ENCODE assay signal across 40 cellular contexts in genomic region chr1:117241512-117241911, GRCh38. TPM values are rescaled to one million over a fixed set of nuclear protein-coding genes. Genes with fewer than 3 reads are reported as not detected.
"Had no signal": no experiment of that assay in that cellular context is flagged by ENCODE, and none has a peak within 500 bp of the region (broad histone marks: within the 10 kb centered on the region; RNA-seq: fewer than 3 reads in every experiment).

No MANE protein-coding gene starts in this region.

- H3K36me3 ChIP-seq: adrenal gland, colonic mucosa, esophagus squamous epithelium, gastroesophageal sphincter, heart right ventricle, WERI-Rb-1 had no signal

- ATAC-seq: activated CD4-positive, alpha-beta T cell treated with anti-CD3 and anti-CD28 coated beads for 36 hours; activated CD8-positive, alpha-beta memory T cell treated with anti-CD3 and anti-CD28 coated beads, Interleukin-2, amount 10 ng/mL, durations not matched to agents 7 days and 5 days; activated CD8-positive, alpha-beta T cell treated with anti-CD3 and anti-CD28 coated beads, Interleukin-2, amount 10 ng/mL, durations not matched to agents 7 days and 5 days; activated naive CD8-positive, alpha-beta T cell treated with anti-CD3 and anti-CD28 coated beads, Interleukin-2, amount 50 U/mL, for 24 hours; body of pancreas; gastroesophageal sphincter had no signal

- H3K9me3 ChIP-seq: adrenal gland, body of pancreas, colonic mucosa, esophagus squamous epithelium, gastroesophageal sphincter, heart right ventricle had no signal

- H3K9me3 Mint-ChIP-seq: activated CD4-positive, alpha-beta memory T cell treated with anti-CD3 and anti-CD28 coated beads for 36 hours; activated CD4-positive, alpha-beta T cell treated with anti-CD3 and anti-CD28 coated beads, Interleukin-2, amount 10 ng/mL, durations not matched to agents 24 days and 14 days; activated naive CD4-positive, alpha-beta T cell treated with anti-CD3 and anti-CD28 coated beads for 36 hours; activated naive CD4-positive, alpha-beta T cell treated with anti-CD3 and anti-CD28 coated beads, Interleukin-2, amount 50 U/mL, for 24 hours; activated naive CD8-positive, alpha-beta T cell treated with anti-CD3 and anti-CD28 coated beads for 36 hours; activated naive CD8-positive, alpha-beta T cell treated with anti-CD3 and anti-CD28 coated beads, Interleukin-2, amount 50 U/mL, for 24 hours; activated T-helper 1 cell treated with anti-CD3 and anti-CD28 coated beads, Interleukin-12 subunit alpha, Interleukin-12 subunit beta, Interleukin-2, Interleukin-4 antibody, amounts not matched to agents 30 ng/mL and 10 ng/mL and 1 ng/mL, durations not matched to agents 14 hours and 24 hours and 36 hours; activated T-helper 2 cell treated with anti-CD3 and anti-CD28 coated beads, Interferon-gamma antibody, Interleukin-2, Interleukin-4, amounts not matched to agents 10 μg/mL and 5 μg/mL and 100 μg/mL, durations not matched to agents 14 hours and 24 hours and 36 hours; T-helper 1 cell treated with Interleukin-12 subunit alpha and Interleukin-12 subunit beta and Interleukin-4 antibody, amounts not matched to agents 30 μg/mL and 1 μg/mL, for 36 hours had no signal

- H3K27ac Mint-ChIP-seq: activated CD4-positive, alpha-beta memory T cell treated with anti-CD3 and anti-CD28 coated beads for 36 hours; activated CD4-positive, alpha-beta T cell treated with anti-CD3 and anti-CD28 coated beads for 36 hours; activated CD4-positive, alpha-beta T cell treated with anti-CD3 and anti-CD28 coated beads, Interleukin-2, amount 10 ng/mL, durations not matched to agents 24 days and 14 days; activated CD8-positive, alpha-beta memory T cell treated with anti-CD3 and anti-CD28 coated beads, Interleukin-2, amount 10 ng/mL, durations not matched to agents 7 days and 5 days; activated CD8-positive, alpha-beta T cell treated with anti-CD3 and anti-CD28 coated beads, Interleukin-2, amount 10 ng/mL, durations not matched to agents 7 days and 5 days; activated naive CD4-positive, alpha-beta T cell treated with anti-CD3 and anti-CD28 coated beads for 36 hours; activated naive CD4-positive, alpha-beta T cell treated with anti-CD3 and anti-CD28 coated beads, Interleukin-2, amount 50 U/mL, for 24 hours; activated naive CD8-positive, alpha-beta T cell treated with anti-CD3 and anti-CD28 coated beads for 36 hours; activated naive CD8-positive, alpha-beta T cell treated with anti-CD3 and anti-CD28 coated beads, Interleukin-2, amount 50 U/mL, for 24 hours; activated T-helper 1 cell treated with anti-CD3 and anti-CD28 coated beads, Interleukin-12 subunit alpha, Interleukin-12 subunit beta, Interleukin-2, Interleukin-4 antibody, amounts not matched to agents 30 ng/mL and 10 ng/mL and 1 ng/mL, durations not matched to agents 14 hours and 24 hours and 36 hours; activated T-helper 2 cell treated with anti-CD3 and anti-CD28 coated beads, Interferon-gamma antibody, Interleukin-2, Interleukin-4, amounts not matched to agents 10 μg/mL and 5 μg/mL and 100 μg/mL, durations not matched to agents 14 hours and 24 hours and 36 hours; T-helper 1 cell treated with Interleukin-12 subunit alpha and Interleukin-12 subunit beta and Interleukin-4 antibody, amounts not matched to agents 30 μg/mL and 1 μg/mL, for 36 hours had no signal

- H3K36me3 Mint-ChIP-seq: activated CD4-positive, alpha-beta memory T cell treated with anti-CD3 and anti-CD28 coated beads for 36 hours; activated CD8-positive, alpha-beta memory T cell treated with anti-CD3 and anti-CD28 coated beads, Interleukin-2, amount 10 ng/mL, durations not matched to agents 7 days and 5 days; activated naive CD4-positive, alpha-beta T cell treated with anti-CD3 and anti-CD28 coated beads, Interleukin-2, amount 50 U/mL, for 24 hours; activated naive CD8-positive, alpha-beta T cell treated with anti-CD3 and anti-CD28 coated beads for 36 hours had no signal

- FAIRE-seq: endometrium, endothelial cell of umbilical vein had no signal

- DNase-seq: activated CD4-positive, alpha-beta memory T cell treated with anti-CD3 and anti-CD28 coated beads for 36 hours; activated CD4-positive, alpha-beta T cell treated with anti-CD3 and anti-CD28 coated beads for 36 hours; activated CD4-positive, alpha-beta T cell treated with anti-CD3 and anti-CD28 coated beads, Interleukin-2, amount 10 ng/mL, durations not matched to agents 24 days and 14 days; activated CD4-positive, CD25-positive, alpha-beta regulatory T cell; activated CD4-positive, CD25-positive, alpha-beta regulatory T cell treated with anti-CD3 and anti-CD28 coated beads, Interleukin-2, amount 50 U/mL, for 72 hours; activated CD8-positive, alpha-beta memory T cell treated with anti-CD3 and anti-CD28 coated beads, Interleukin-2, amount 10 ng/mL, durations not matched to agents 7 days and 5 days; activated CD8-positive, alpha-beta memory T cell treated with anti-CD3 and anti-CD28 coated beads, Interleukin-2, amount 50 U/mL, for 4 hours; activated CD8-positive, alpha-beta T cell treated with anti-CD3 and anti-CD28 coated beads, Interleukin-2, amount 10 ng/mL, durations not matched to agents 7 days and 5 days; activated effector memory CD4-positive, alpha-beta T cell treated with anti-CD3 and anti-CD28 coated beads, Interleukin-2, amount 50 U/mL, for 16 hours; activated naive CD4-positive, alpha-beta T cell treated with anti-CD3 and anti-CD28 coated beads for 36 hours; activated naive CD8-positive, alpha-beta T cell treated with anti-CD3 and anti-CD28 coated beads for 36 hours; activated naive CD8-positive, alpha-beta T cell treated with anti-CD3 and anti-CD28 coated beads, Interleukin-2, amount 50 U/mL, for 24 hours; activated T-cell treated with anti-CD3 and anti-CD28 coated beads, Interleukin-2, amount 50 U/mL, for 1 hour; activated T-cell treated with anti-CD3 and anti-CD28 coated beads, Interleukin-2, amount 50 U/mL, for 48 hours; adrenal gland; amygdala; aorta; body of pancreas; caudate nucleus; colonic mucosa; effector CD8-positive, alpha-beta T cell; esophagus squamous epithelium; foreskin melanocyte; heart right ventricle; T-helper 9 cell; WERI-Rb-1 had no signal

- H3K4me3 Mint-ChIP-seq: activated CD4-positive, alpha-beta memory T cell treated with anti-CD3 and anti-CD28 coated beads for 36 hours; activated CD4-positive, alpha-beta T cell treated with anti-CD3 and anti-CD28 coated beads for 36 hours; activated CD4-positive, alpha-beta T cell treated with anti-CD3 and anti-CD28 coated beads, Interleukin-2, amount 10 ng/mL, durations not matched to agents 24 days and 14 days; activated CD8-positive, alpha-beta memory T cell treated with anti-CD3 and anti-CD28 coated beads, Interleukin-2, amount 10 ng/mL, durations not matched to agents 7 days and 5 days; activated CD8-positive, alpha-beta T cell treated with anti-CD3 and anti-CD28 coated beads, Interleukin-2, amount 10 ng/mL, durations not matched to agents 7 days and 5 days; activated naive CD4-positive, alpha-beta T cell treated with anti-CD3 and anti-CD28 coated beads for 36 hours; activated naive CD4-positive, alpha-beta T cell treated with anti-CD3 and anti-CD28 coated beads, Interleukin-2, amount 50 U/mL, for 24 hours; activated naive CD8-positive, alpha-beta T cell treated with anti-CD3 and anti-CD28 coated beads for 36 hours; activated naive CD8-positive, alpha-beta T cell treated with anti-CD3 and anti-CD28 coated beads, Interleukin-2, amount 50 U/mL, for 24 hours; activated T-helper 1 cell treated with anti-CD3 and anti-CD28 coated beads, Interleukin-12 subunit alpha, Interleukin-12 subunit beta, Interleukin-2, Interleukin-4 antibody, amounts not matched to agents 30 ng/mL and 10 ng/mL and 1 ng/mL, durations not matched to agents 14 hours and 24 hours and 36 hours; T-helper 1 cell treated with Interleukin-12 subunit alpha and Interleukin-12 subunit beta and Interleukin-4 antibody, amounts not matched to agents 30 μg/mL and 1 μg/mL, for 36 hours had no signal

- H3K4me1 ChIP-seq: adrenal gland, colonic mucosa, esophagus squamous epithelium, gastroesophageal sphincter had no signal

- H3K4me1 Mint-ChIP-seq: activated CD4-positive, alpha-beta T cell treated with anti-CD3 and anti-CD28 coated beads for 36 hours; activated CD4-positive, alpha-beta T cell treated with anti-CD3 and anti-CD28 coated beads, Interleukin-2, amount 10 ng/mL, durations not matched to agents 24 days and 14 days; activated CD8-positive, alpha-beta memory T cell treated with anti-CD3 and anti-CD28 coated beads, Interleukin-2, amount 10 ng/mL, durations not matched to agents 7 days and 5 days; activated naive CD4-positive, alpha-beta T cell treated with anti-CD3 and anti-CD28 coated beads, Interleukin-2, amount 50 U/mL, for 24 hours; activated naive CD8-positive, alpha-beta T cell treated with anti-CD3 and anti-CD28 coated beads for 36 hours; activated naive CD8-positive, alpha-beta T cell treated with anti-CD3 and anti-CD28 coated beads, Interleukin-2, amount 50 U/mL, for 24 hours had no signal

- H3K4me3 ChIP-seq: adrenal gland, body of pancreas, colonic mucosa, esophagus squamous epithelium, gastroesophageal sphincter, heart right ventricle had no signal

- H3K27me3 ChIP-seq: adrenal gland, body of pancreas, colonic mucosa, gastroesophageal sphincter had no signal

- H3K27ac ChIP-seq: adrenal gland, body of pancreas, colonic mucosa, epithelial cell of prostate, esophagus squamous epithelium, gastroesophageal sphincter, heart right ventricle, WERI-Rb-1 had no signal

RNA-seq across cellular contexts. Expression of gene VTCN1, which starts 30.8 kb away (rescaled TPM):
- total RNA-seq: activated CD4-positive, alpha-beta memory T cell treated with anti-CD3 and anti-CD28 coated beads for 36 hours; activated CD4-positive, alpha-beta T cell treated with anti-CD3 and anti-CD28 coated beads for 36 hours; activated CD4-positive, alpha-beta T cell treated with anti-CD3 and anti-CD28 coated beads, Interleukin-2, amount 10 ng/mL, durations not matched to agents 24 days and 14 days; activated CD8-positive, alpha-beta memory T cell treated with anti-CD3 and anti-CD28 coated beads for 36 hours; activated CD8-positive, alpha-beta memory T cell treated with anti-CD3 and anti-CD28 coated beads, Interleukin-2, amount 10 ng/mL, durations not matched to agents 7 days and 5 days; activated CD8-positive, alpha-beta T cell treated with anti-CD3 and anti-CD28 coated beads, Interleukin-2, amount 10 ng/mL, durations not matched to agents 7 days and 5 days; activated naive CD4-positive, alpha-beta T cell treated with anti-CD3 and anti-CD28 coated beads for 36 hours; activated naive CD8-positive, alpha-beta T cell treated with anti-CD3 and anti-CD28 coated beads for 36 hours; activated T-helper 1 cell treated with anti-CD3 and anti-CD28 coated beads, Interleukin-12 subunit alpha, Interleukin-12 subunit beta, Interleukin-2, Interleukin-4 antibody, amounts not matched to agents 30 ng/mL and 10 ng/mL and 1 ng/mL, durations not matched to agents 14 hours and 24 hours and 36 hours; activated T-helper 2 cell treated with anti-CD3 and anti-CD28 coated beads, Interferon-gamma antibody, Interleukin-2, Interleukin-4, amounts not matched to agents 10 μg/mL and 5 μg/mL and 100 μg/mL, durations not matched to agents 14 hours and 24 hours and 36 hours; adrenal gland; colonic mucosa; dermis microvascular lymphatic vessel endothelial cell; endothelial cell of umbilical vein; fibroblast of lung; fibroblast of villous mesenchyme; glomerular endothelial cell; T-helper 2 cell treated with Interferon-gamma antibody and Interleukin-4, amounts not matched to agents 100 ng/mL and 5 ng/mL, for 36 hours had no signal
- polyA plus RNA-seq: adrenal gland, endothelial cell of umbilical vein, heart right ventricle had no signal
